9 cellular contexts compared by ENCODE assay signal in the genomic region with DNA sequence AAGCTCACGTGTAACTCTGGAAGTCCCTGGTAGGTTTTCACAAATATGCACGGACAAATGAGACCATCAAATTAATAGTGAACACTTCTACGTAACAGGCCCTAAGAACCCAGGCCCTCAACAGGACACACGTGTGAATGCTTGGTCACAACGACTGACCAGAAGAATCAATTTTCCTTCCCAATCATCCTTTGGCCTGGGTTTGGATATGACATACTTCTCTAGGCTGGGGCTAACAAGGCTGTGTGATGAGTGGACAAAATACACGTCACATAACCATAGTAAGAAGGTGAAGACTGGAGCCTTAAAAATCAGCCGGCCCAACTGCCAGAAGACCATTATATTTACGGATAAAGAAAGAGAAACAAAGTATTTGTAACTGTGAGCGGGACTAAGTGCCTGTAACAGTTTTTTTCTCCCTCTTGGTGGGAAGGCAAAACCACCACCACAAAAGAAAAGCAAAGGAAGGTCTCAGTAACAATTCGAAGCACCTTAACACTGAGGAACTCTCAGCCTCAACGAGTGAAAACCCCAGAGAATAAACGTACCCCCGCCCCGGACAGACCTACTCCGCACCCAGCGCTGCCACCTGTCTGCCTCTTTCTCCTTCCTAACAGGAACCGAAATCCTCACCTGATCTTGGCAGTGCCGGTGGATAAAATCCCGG. TPM values are rescaled to one million over a fixed set of nuclear protein-coding genes. Genes with fewer than 3 reads are reported as not detected.
DNase-seq lines count a peak whose midpoint lies in the region; ATAC-seq and TF ChIP-seq lines count a peak whose summit lies in the region.
"Had no signal": no experiment of that assay in that cellular context is flagged by ENCODE, and none has a peak within 500 bp of the region (broad histone marks: within the 10 kb centered on the region; RNA-seq: fewer than 3 reads in every experiment).

No MANE protein-coding gene starts in this region.

- H3K4me3 ChIP-seq in H7 (ENCODE audit: insufficient read depth, low read depth, low read length) = peak overlapping the region; percentile 71
- H3K4me3 ChIP-seq in Peyer's patch = peak overlapping the region; percentile 51 to 78 (median 64)
- peak overlapping the region; percentile 99 for H3K4me3 ChIP-seq in endocrine pancreas (ENCODE audit: control insufficient read depth, insufficient read depth, low read length)
- H3K4me3 ChIP-seq in naive thymus-derived CD4-positive, alpha-beta T cell (ENCODE audit: low read length) = peak overlapping the region; percentile 84

- H3K4me3 Mint-ChIP-seq in CD4-positive, alpha-beta T cell = peak overlapping the region; percentile 99
- H3K4me3 Mint-ChIP-seq in naive thymus-derived CD4-positive, alpha-beta T cell = peak overlapping the region; percentile 89 to 100 (median 100)

- no peak for TF ChIP-seq CTCF in CD4-positive, alpha-beta T cell (IDR thresholded peaks at IDR 0.05)
- TF ChIP-seq CTCF in Peyer's patch (IDR thresholded peaks at IDR 0.05) = peak in 1 of 6 experiments; percentile 8

- POLR2A ChIA-PET in CD4-positive, alpha-beta T cell (lab: Charles Lee) = interaction anchor here (0.7 to 14.9 kb wide), 45 partner anchors 11 to 942 kb away, joined by 3 to 750 read pairs (median 7); a partner anchor contains a TSS
- POLR2A ChIA-PET in naive thymus-derived CD4-positive, alpha-beta T cell (lab: Charles Lee) = interaction anchor here (0.6 to 8.2 kb wide), 55 partner anchors 10 to 941 kb away, joined by 3 to 450 read pairs (median 5); a partner anchor contains a TSS

- H3K9me3 Mint-ChIP-seq in CD4-positive, alpha-beta T cell = no peaks in the 10 kb centered on the region
- peaks cover 0 to 10% (median 0%) of the 10 kb centered on the region in 11 donors for H3K9me3 Mint-ChIP-seq in naive thymus-derived CD4-positive, alpha-beta T cell

- no peaks in the 10 kb centered on the region for H3K27me3 ChIP-seq in CD4-positive, alpha-beta T cell (ENCODE audit: control insufficient read depth, insufficient read depth, low read length)
- H3K27me3 ChIP-seq in H7 (ENCODE audit: control insufficient read depth, insufficient read depth, low read length) (no peaks in the 10 kb centered on the region), Peyer's patch (no peaks in the 10 kb centered on the region), endocrine pancreas (ENCODE audit: control insufficient read depth, insufficient read depth, low read length) (no peaks in the 10 kb centered on the region)
- H3K27me3 ChIP-seq in naive thymus-derived CD4-positive, alpha-beta T cell (ENCODE audit: control insufficient read depth in 2 of 2, insufficient read depth in 2 of 2, low read length in 2 of 2) = no peaks in the 10 kb centered on the region

- TF ChIP-seq POLR2A in Peyer's patch (IDR thresholded peaks at IDR 0.05) = no peak

- CTCF ChIA-PET in CD4-positive, alpha-beta T cell (lab: Charles Lee) = interaction anchor here (1.0 to 2.4 kb wide), 5 partner anchors 11 to 66 kb away, joined by 3 to 27 read pairs (median 5); no protein-coding TSS in a partner anchor
- CTCF ChIA-PET in naive thymus-derived CD4-positive, alpha-beta T cell (lab: Charles Lee) = interaction anchor here (0.9 to 2.1 kb wide), 6 partner anchors 9 to 221 kb away, joined by 3 to 7 read pairs (median 4); a partner anchor contains a TSS

- peaks cover 79% of the 10 kb centered on the region for H3K4me1 Mint-ChIP-seq in CD4-positive, alpha-beta T cell (ENCODE audit: low read depth)
- peaks cover 43 to 91% (median 77%) of the 10 kb centered on the region in 7 donors for H3K4me1 Mint-ChIP-seq in naive thymus-derived CD4-positive, alpha-beta T cell

- H3K36me3 Mint-ChIP-seq in CD4-positive, alpha-beta T cell (ENCODE audit: low read depth) = peaks cover 48% of the 10 kb centered on the region
- peaks cover 0 to 19% (median 6%) of the 10 kb centered on the region in 5 donors for H3K36me3 Mint-ChIP-seq in naive thymus-derived CD4-positive, alpha-beta T cell

- DNase-seq in CD4-positive, alpha-beta T cell = no peak
- DNase-seq in H7 (peak; percentile 36), Peyer's patch (no peak), NCI-H524 treated with DMSO at 0.1 percent for 48 hours (lab: John Stamatoyannopoulos, UW) (no peak)
- no peak for DNase-seq in naive thymus-derived CD4-positive, alpha-beta T cell
- no peak for DNase-seq in stimulated activated CD4-positive, alpha-beta T cell treated with anti-CD3 and anti-CD28 coated beads, Interleukin-15, amount 100 ng/mL, for 24 hours

- H3K36me3 ChIP-seq in H7 (replicated peaks; ENCODE audit: control insufficient read depth, insufficient read depth, low read length) (peaks cover under 1% of the 10 kb centered on the region; the same call in 1 of the 2 replicates), Peyer's patch (peaks cover 0 to 21% (median 0%) of the 10 kb centered on the region in 3 donors), endocrine pancreas (ENCODE audit: control insufficient read depth, insufficient read depth, low read length) (peaks cover 3% of the 10 kb centered on the region)
- H3K36me3 ChIP-seq in naive thymus-derived CD4-positive, alpha-beta T cell (ENCODE audit: control insufficient read depth in 2 of 3, insufficient read depth in 3 of 3, low read length in 3 of 3) = peaks cover 0 to 21% (median 6%) of the 10 kb centered on the region in 3 experiments

- no peaks in the 10 kb centered on the region for H3K9me3 ChIP-seq in CD4-positive, alpha-beta T cell (ENCODE audit: control insufficient read depth, low read length)
- no peaks in the 10 kb centered on the region for H3K9me3 ChIP-seq in Peyer's patch
- H3K9me3 ChIP-seq in endocrine pancreas (ENCODE audit: control insufficient read depth, low read length) = no peaks in the 10 kb centered on the region
- H3K9me3 ChIP-seq in naive thymus-derived CD4-positive, alpha-beta T cell (ENCODE audit: control insufficient read depth in 2 of 3, low read length in 3 of 3) = no peaks in the 10 kb centered on the region

- peak; percentile 2 for ATAC-seq in CD4-positive, alpha-beta T cell (ENCODE audit: poor library complexity)
- ATAC-seq in naive thymus-derived CD4-positive, alpha-beta T cell = peak; percentile 1
- no peak for ATAC-seq in GM21825 (IDR thresholded peaks at IDR 0.05; ENCODE audit: unreplicated experiment)

- intact Hi-C loops in CD4-positive, alpha-beta T cell (cut with DNase I, micrococcal nuclease) = loop anchor here (1.0 to 5.0 kb wide), 7 partner anchors 64 to 571 kb away; a partner anchor contains a TSS
- intact Hi-C loops in naive thymus-derived CD4-positive, alpha-beta T cell (cut with micrococcal nuclease) = loop anchor here (1.0 to 10.0 kb wide), 22 partner anchors 64 to 1789 kb away; a partner anchor contains a TSS

- peak overlapping the region; percentile 96 for H3K27ac Mint-ChIP-seq in CD4-positive, alpha-beta T cell
- H3K27ac Mint-ChIP-seq in naive thymus-derived CD4-positive, alpha-beta T cell = peak overlapping the region; percentile 95 to 100 (median 100)

- peak overlapping the region; percentile 97 for H3K9ac ChIP-seq in endocrine pancreas (ENCODE audit: control insufficient read depth, insufficient read depth, low read length)

- peaks cover 0 to 35% (median 12%) of the 10 kb centered on the region in 4 donors for H3K4me1 ChIP-seq in Peyer's patch
- H3K4me1 ChIP-seq in endocrine pancreas (ENCODE audit: control insufficient read depth, insufficient read depth, low read length) = peaks cover 12% of the 10 kb centered on the region
- peaks cover 51 to 65% of the 10 kb centered on the region in 2 donors for H3K4me1 ChIP-seq in naive thymus-derived CD4-positive, alpha-beta T cell (ENCODE audit: control insufficient read depth in 2 of 2, insufficient read depth in 2 of 2, low read length in 2 of 2)

- H3K27me3 Mint-ChIP-seq in CD4-positive, alpha-beta T cell = no peaks in the 10 kb centered on the region
- no peaks in the 10 kb centered on the region for H3K27me3 Mint-ChIP-seq in naive thymus-derived CD4-positive, alpha-beta T cell

- peak overlapping the region; percentile 99 for H3K27ac ChIP-seq in CD4-positive, alpha-beta T cell (ENCODE audit: low read depth, low read length)
- H3K27ac ChIP-seq in Peyer's patch = peak overlapping the region; percentile 91 to 99 (median 94)
- H3K27ac ChIP-seq in naive thymus-derived CD4-positive, alpha-beta T cell (ENCODE audit: low read depth, low read length) = peak overlapping the region; percentile 98

RNA-seq across cellular contexts. Expression of a gene that starts 0.5 kb away (rescaled TPM):
- total RNA-seq in CD4-positive, alpha-beta T cell = 10 to 100 TPM; 48.2 to 49.3 TPM
- total RNA-seq in H7 (2014; rRNA removed; shearing (Covaris generic)) = 34.4 and 38.4 TPM in 2 replicates
- 10 to 100 TPM; 10.9 to 22.3 (median 15.8) TPM for total RNA-seq in Peyer's patch
- 10 to 100 TPM; 20.4 to 36.3 (median 20.8) TPM for total RNA-seq in naive thymus-derived CD4-positive, alpha-beta T cell
- polyA plus RNA-seq in naive thymus-derived CD4-positive, alpha-beta T cell = 1 to 10 TPM; 9.3 TPM

RNA-seq across cellular contexts. Expression of a gene that starts 57.7 kb away (rescaled TPM):
- total RNA-seq in CD4-positive, alpha-beta T cell = not detected
- 971 and 2,272 TPM in 2 replicates for total RNA-seq in H7 (2014; rRNA removed; shearing (Covaris generic))
- not detected for total RNA-seq in Peyer's patch
- not detected for total RNA-seq in naive thymus-derived CD4-positive, alpha-beta T cell
- polyA plus RNA-seq in naive thymus-derived CD4-positive, alpha-beta T cell = under 1 TPM in 1 of 2 donors, not detected in 1; 0.45 TPM
- total RNA-seq: SK-MEL-5 had no signal

Comparison
In these comparisons a context has a peak if more than half of its experiments do, and no peak if none do; other contexts are left out.
1. RNA of a gene that starts 57.7 kb away (total RNA-seq): 971 to 2,272 TPM in H7; not detected in naive thymus-derived CD4-positive, alpha-beta T cell, not detected in CD4-positive, alpha-beta T cell and not detected in Peyer's patch; every median in the first group is over 100 times any median in the second.
2. Peak in every context shown above with its lines, with median percentiles within 50 percentile points of each other: H3K27ac ChIP-seq and H3K4me3 ChIP-seq.